ENCODE assay signal across 14 cellular contexts in genomic region chr4:116796022-116796421, GRCh38.
"Had no signal": no experiment of that assay in that cellular context is flagged by ENCODE, and none has a peak within 500 bp of the region (broad histone marks: within the 10 kb centered on the region; RNA-seq: fewer than 3 reads in every experiment).

No MANE protein-coding gene starts in this region.

- H3K9ac ChIP-seq: parathyroid adenoma had no signal

- DNase-seq: activated CD4-positive, alpha-beta T cell treated with anti-CD3 and anti-CD28 coated beads for 48 hours; activated CD8-positive, alpha-beta memory T cell treated with anti-CD3 and anti-CD28 coated beads, Interleukin-2, amount 50 U/mL, for 48 hours; activated CD8-positive, alpha-beta T cell treated with anti-CD3 and anti-CD28 coated beads, Interleukin-2, amount 10 ng/mL, durations not matched to agents 7 days and 5 days; activated naive CD8-positive, alpha-beta T cell treated with anti-CD3 and anti-CD28 coated beads, Interleukin-2, amount 10 ng/mL, durations not matched to agents 7 days and 5 days; anterior cingulate cortex; cerebellar nuclear complex; head of caudate nucleus; small intestine; substantia nigra had no signal

- ATAC-seq: activated CD8-positive, alpha-beta T cell treated with anti-CD3 and anti-CD28 coated beads, Interleukin-2, amount 10 ng/mL, durations not matched to agents 7 days and 5 days; esophagus mucosa; stimulated activated effector memory CD8-positive, alpha-beta T cell treated with anti-CD3 and anti-CD28 coated beads, Interleukin-12 subunit alpha, Interleukin-12 subunit beta, amount 100 ng/mL, for 72 hours had no signal

- H2AFZ ChIP-seq: parathyroid adenoma had no signal

- H3K9me3 Mint-ChIP-seq: activated naive CD8-positive, alpha-beta T cell treated with anti-CD3 and anti-CD28 coated beads, Interleukin-2, amount 10 ng/mL, durations not matched to agents 7 days and 5 days; dendritic cell treated with granulocyte-macrophage colony-stimulating factor and Interleukin-4, amounts not matched to agents 40 ng/mL and 50 ng/mL, for 4 days; mesothelial cell of epicardium had no signal

- H3K36me3 Mint-ChIP-seq: activated naive CD8-positive, alpha-beta T cell treated with anti-CD3 and anti-CD28 coated beads, Interleukin-2, amount 10 ng/mL, durations not matched to agents 7 days and 5 days; mesothelial cell of epicardium; stimulated activated effector memory CD8-positive, alpha-beta T cell treated with anti-CD3 and anti-CD28 coated beads, Interleukin-12 subunit alpha, Interleukin-12 subunit beta, amount 100 ng/mL, for 72 hours had no signal

- H3K4me1 Mint-ChIP-seq: stimulated activated effector memory CD8-positive, alpha-beta T cell treated with anti-CD3 and anti-CD28 coated beads, Interleukin-12 subunit alpha, Interleukin-12 subunit beta, amount 100 ng/mL, for 72 hours had no signal

- H3K4me3 Mint-ChIP-seq: activated CD8-positive, alpha-beta T cell treated with anti-CD3 and anti-CD28 coated beads, Interleukin-2, amount 10 ng/mL, durations not matched to agents 7 days and 5 days; activated naive CD8-positive, alpha-beta T cell treated with anti-CD3 and anti-CD28 coated beads, Interleukin-2, amount 10 ng/mL, durations not matched to agents 7 days and 5 days; dendritic cell treated with granulocyte-macrophage colony-stimulating factor and Interleukin-4, amounts not matched to agents 40 ng/mL and 50 ng/mL, for 4 days; mesothelial cell of epicardium; stimulated activated effector memory CD8-positive, alpha-beta T cell treated with anti-CD3 and anti-CD28 coated beads, Interleukin-12 subunit alpha, Interleukin-12 subunit beta, amount 100 ng/mL, for 72 hours had no signal

- H3K4me1 ChIP-seq: parathyroid adenoma had no signal

- H3K27ac Mint-ChIP-seq: activated CD8-positive, alpha-beta T cell treated with anti-CD3 and anti-CD28 coated beads, Interleukin-2, amount 10 ng/mL, durations not matched to agents 7 days and 5 days; activated naive CD8-positive, alpha-beta T cell treated with anti-CD3 and anti-CD28 coated beads, Interleukin-2, amount 10 ng/mL, durations not matched to agents 7 days and 5 days; dendritic cell treated with granulocyte-macrophage colony-stimulating factor and Interleukin-4, amounts not matched to agents 40 ng/mL and 50 ng/mL, for 4 days; mesothelial cell of epicardium; stimulated activated effector memory CD8-positive, alpha-beta T cell treated with anti-CD3 and anti-CD28 coated beads, Interleukin-12 subunit alpha, Interleukin-12 subunit beta, amount 100 ng/mL, for 72 hours had no signal

- H3K27me3 Mint-ChIP-seq: activated naive CD8-positive, alpha-beta T cell treated with anti-CD3 and anti-CD28 coated beads, Interleukin-2, amount 10 ng/mL, durations not matched to agents 7 days and 5 days; dendritic cell treated with granulocyte-macrophage colony-stimulating factor and Interleukin-4, amounts not matched to agents 40 ng/mL and 50 ng/mL, for 4 days had no signal

- H3K27ac ChIP-seq: parathyroid adenoma had no signal
